In genomic region chr2:209368924-209369323, GRCh38 we compare ENCODE assay signal across 10 cellular contexts. TPM values are rescaled to one million over a fixed set of nuclear protein-coding genes. Genes with fewer than 3 reads are reported as not detected.
DNase-seq lines count a peak whose midpoint lies in the region; ATAC-seq, FAIRE-seq and TF ChIP-seq lines count a peak whose summit lies in the region.
"Had no signal": no experiment of that assay in that cellular context is flagged by ENCODE, and none has a peak within 500 bp of the region (broad histone marks: within the 10 kb centered on the region; RNA-seq: fewer than 3 reads in every experiment).

No MANE protein-coding gene starts in this region.

- H3K4me1 Mint-ChIP-seq in Caco-2 (ENCODE audit: low read depth, unreplicated experiment) (peaks cover 9% of the 10 kb centered on the region), nephron progenitor cell (no peaks in the 10 kb centered on the region)
- H3K4me1 Mint-ChIP-seq: stimulated activated naive B cell treated with anti-CD40 and anti-IgM and Interleukin-4, amounts not matched to agents 10 μg/mL and 1 μg/mL and 100 μg/mL, for 72 hours had no signal

- H2AFZ ChIP-seq in PC-9: peak overlapping the region; percentile 71

- DNase-seq in Caco-2 (peak; percentile 73 to 85), H54 (ENCODE audit: insufficient read length, low spot score) (peak; percentile 33), PC-9 (peak; percentile 78 to 97), upper lobe of right lung (peak; percentile 78), tibial nerve (ENCODE audit: low spot score in 2 of 2) (no peak), GM13977 (ENCODE audit: low spot score) (no peak), nephron progenitor cell (no peak)
- DNase-seq: stimulated activated naive B cell treated with anti-CD40 and anti-IgM and Interleukin-4, amounts not matched to agents 10 μg/mL and 1 μg/mL and 100 μg/mL, for 72 hours had no signal

- TF ChIP-seq CTCF in Caco-2 (IDR thresholded peaks at IDR 0.05; ENCODE audit: insufficient read depth in 1 of 2, low read depth in 1 of 2, low read length in 1 of 2, severe bottlenecking in 1 of 2, unreplicated experiment in 1 of 2) (no peak), PC-9 (conservative IDR thresholded peaks at IDR 0.05) (no peak), gastroesophageal sphincter (IDR thresholded peaks at IDR 0.05) (no peak), upper lobe of right lung (IDR thresholded peaks at IDR 0.05) (no peak), tibial nerve (IDR thresholded peaks at IDR 0.05) (no peak), GM13977 (IDR thresholded peaks at IDR 0.05; ENCODE audit: extremely low read depth, insufficient read depth, missing control alignments) (no peak), nephron progenitor cell (IDR thresholded peaks at IDR 0.05) (no peak)

- TF ChIP-seq EP300 in gastroesophageal sphincter (IDR thresholded peaks at IDR 0.05) (no peak), tibial nerve (IDR thresholded peaks at IDR 0.05) (no peak)

- no peaks in the 10 kb centered on the region for H3K79me2 ChIP-seq in PC-9 (ENCODE audit: low read depth)

- H3K9me3 Mint-ChIP-seq in Caco-2 (ENCODE audit: unreplicated experiment) (peaks cover 30% of the 10 kb centered on the region), nephron progenitor cell (peaks cover 21% of the 10 kb centered on the region)

- H3K27me3 Mint-ChIP-seq in Caco-2 (ENCODE audit: insufficient read depth, unreplicated experiment) (no peaks in the 10 kb centered on the region), nephron progenitor cell (ENCODE audit: low read depth, poor library complexity) (peaks cover 3% of the 10 kb centered on the region)

- in situ Hi-C loops in GM13977 (cut with MboI; ENCODE audit: low pct_unique_long_range_greater_than_20kb, low sequenced_read_pairs, unreplicated experiment): no loop called here

- H4K20me1 ChIP-seq in PC-9 (ENCODE audit: insufficient read depth): no peaks in the 10 kb centered on the region

- H3K4me1 ChIP-seq in Caco-2 (peaks cover 24% of the 10 kb centered on the region), PC-9 (replicated peaks; ENCODE audit: insufficient read depth) (peaks cover 19% of the 10 kb centered on the region), gastroesophageal sphincter (peaks cover 0 to 12% (median 0%) of the 10 kb centered on the region in 3 donors), upper lobe of right lung (no peaks in the 10 kb centered on the region), tibial nerve (no peaks in the 10 kb centered on the region)

- POLR2A ChIA-PET in Caco-2 (lab: Charles Lee) (no interaction called here), PC-9 (lab: Charles Lee; ENCODE audit: unreplicated experiment) (no interaction called here)

- H3K4me3 ChIP-seq in Caco-2 (ENCODE audit: low read depth, low read length): no peak overlapping the region
- H3K4me3 ChIP-seq in PC-9: no peak overlapping the region
- no peak overlapping the region for H3K4me3 ChIP-seq in gastroesophageal sphincter
- H3K4me3 ChIP-seq in upper lobe of right lung: no peak overlapping the region
- no peak overlapping the region for H3K4me3 ChIP-seq in tibial nerve

- 0 out of 2 replicates have a peak, but pooled peaks cover 2% of the 10 kb centered on the region for H3K9me3 ChIP-seq in Caco-2
- H3K9me3 ChIP-seq in PC-9 (ENCODE audit: insufficient read depth, low read depth): no peaks in the 10 kb centered on the region
- H3K9me3 ChIP-seq in gastroesophageal sphincter: no peaks in the 10 kb centered on the region
- no peaks in the 10 kb centered on the region for H3K9me3 ChIP-seq in upper lobe of right lung
- peaks cover 0 to 9% (median 0%) of the 10 kb centered on the region in 4 donors for H3K9me3 ChIP-seq in tibial nerve

- H3K36me3 ChIP-seq in Caco-2 (ENCODE audit: control insufficient read depth, insufficient read depth, low read length) (no peaks in the 10 kb centered on the region), PC-9 (ENCODE audit: low read depth) (no peaks in the 10 kb centered on the region), gastroesophageal sphincter (no peaks in the 10 kb centered on the region), upper lobe of right lung (no peaks in the 10 kb centered on the region), tibial nerve (no peaks in the 10 kb centered on the region)

- BruUV-seq in Caco-2 (replicated peaks; lab: Mats Ljungman, UMichigan): no TSS peak
- BruUV-seq in PC-9 (replicated peaks; lab: Mats Ljungman, UMichigan): no TSS peak

- CTCF ChIA-PET in Caco-2 (lab: Charles Lee) (interaction anchor here (0.5 to 1.4 kb wide), 2 partner anchors 55 to 802 kb away, joined by 3 to 5 read pairs; partner anchors contain the start of genes KANSL1L and MAP2), PC-9 (lab: Charles Lee) (interaction anchor here (1.1 to 1.3 kb wide), 2 partner anchors 14 to 55 kb away, joined by 4 read pairs; partner anchors contain the start of gene MAP2)

- H3K4me2 ChIP-seq in PC-9: peak overlapping the region; percentile 70

- H3K27me3 ChIP-seq in Caco-2 (replicated peaks; ENCODE audit: control insufficient read depth, insufficient read depth, low read length) (no peaks in the 10 kb centered on the region), PC-9 (ENCODE audit: insufficient read depth, low read depth) (no peaks in the 10 kb centered on the region), gastroesophageal sphincter (no peaks in the 10 kb centered on the region), upper lobe of right lung (no peaks in the 10 kb centered on the region), tibial nerve (no peaks in the 10 kb centered on the region)

- ATAC-seq in gastroesophageal sphincter (peak; percentile 73), upper lobe of right lung (peak; percentile 98)

- peak overlapping the region; percentile 80 for H3K27ac Mint-ChIP-seq in Caco-2 (ENCODE audit: unreplicated experiment)
- H3K27ac Mint-ChIP-seq in nephron progenitor cell: no peak overlapping the region
- H3K27ac Mint-ChIP-seq: stimulated activated naive B cell treated with anti-CD40 and anti-IgM and Interleukin-4, amounts not matched to agents 10 μg/mL and 1 μg/mL and 100 μg/mL, for 72 hours had no signal

- 18 to 29% methylated on average over 2 to 5 of the region's 5 CpGs for WGBS in gastroesophageal sphincter (ENCODE audit: low coverage in 1 of 2), 2 donors
- WGBS in tibial nerve, 2 donors: 17 to 38% methylated on average over 5 of the region's 5 CpGs

- H3K27ac ChIP-seq in PC-9 (peak overlapping the region; percentile 99), gastroesophageal sphincter (no peak overlapping the region), upper lobe of right lung (peak overlapping the region; percentile 24), tibial nerve (no peak overlapping the region)

- H3K9me2 ChIP-seq in PC-9 (ENCODE audit: insufficient read depth): no peaks in the 10 kb centered on the region

- FAIRE-seq in H54 (lab: Jason Lieb, UNC): peak; percentile 100
- FAIRE-seq: colon had no signal

- no peak for TF ChIP-seq POLR2A in H54 (IDR thresholded peaks at IDR 0.05; ENCODE audit: low read depth, low read length)
- no peak for TF ChIP-seq POLR2A in gastroesophageal sphincter (IDR thresholded peaks at IDR 0.05)
- TF ChIP-seq POLR2A in tibial nerve (IDR thresholded peaks at IDR 0.05): no peak

- no peaks in the 10 kb centered on the region for H3K36me3 Mint-ChIP-seq in Caco-2 (ENCODE audit: insufficient read depth, unreplicated experiment)
- no peaks in the 10 kb centered on the region for H3K36me3 Mint-ChIP-seq in nephron progenitor cell (ENCODE audit: low read depth)

- intact Hi-C loops in Caco-2 (cut with micrococcal nuclease; ENCODE audit: unreplicated experiment) (loop anchor here (1.0 to 2.0 kb wide), 2 partner anchors 34 to 52 kb away; no protein-coding TSS in a partner anchor), PC-9 (cut with micrococcal nuclease; ENCODE audit: unreplicated experiment) (loop anchor here (1.0 kb wide), 2 partner anchors 14 to 55 kb away; partner anchors contain the start of gene MAP2), upper lobe of right lung (cut with DNase I) (no loop called here)

- H3F3A ChIP-seq in PC-9 (ENCODE audit: insufficient read depth, low read depth): peaks cover 17% of the 10 kb centered on the region

- H3K4me3 Mint-ChIP-seq in Caco-2 (ENCODE audit: unreplicated experiment) (peak overlapping the region; percentile 55), nephron progenitor cell (no peak overlapping the region)
- H3K4me3 Mint-ChIP-seq: stimulated activated naive B cell treated with anti-CD40 and anti-IgM and Interleukin-4, amounts not matched to agents 10 μg/mL and 1 μg/mL and 100 μg/mL, for 72 hours had no signal

RNA-seq across cellular contexts. Expression of gene MAP2, which starts 54.9 kb away (rescaled TPM):
- 0.05 TPM in 1 of 2 replicates, not detected in the other for total RNA-seq in Caco-2 (2022)
- 67.7 and 71.1 TPM in 2 replicates for total RNA-seq in PC-9 (2021)
- 100 to 1,000 TPM in 1 of 4 donors, 10 to 100 TPM in 2, 1 to 10 TPM in 1; 7.4 to 124 (median 59.9) TPM for total RNA-seq in gastroesophageal sphincter
- 44.0 TPM for total RNA-seq in upper lobe of right lung
- total RNA-seq in tibial nerve: 10 to 100 TPM; 14.7 to 31.7 (median 21.3) TPM

Comparison
In these comparisons a context has a peak if more than half of its experiments do, and no peak if none do; other contexts are left out.
1. DNase-seq: peak in Caco-2 (2 of 2), H54 (single experiment), PC-9 (2 of 2) and upper lobe of right lung (single experiment); none in tibial nerve (0 of 2), GM13977 (single experiment) and nephron progenitor cell (single experiment).
2. H3K27ac ChIP-seq: peak in PC-9 (single experiment) and upper lobe of right lung (single experiment); none in gastroesophageal sphincter (0 of 4) and tibial nerve (0 of 4).